Comparison of ENCODE assay signal across 18 cellular contexts in the genomic region with DNA sequence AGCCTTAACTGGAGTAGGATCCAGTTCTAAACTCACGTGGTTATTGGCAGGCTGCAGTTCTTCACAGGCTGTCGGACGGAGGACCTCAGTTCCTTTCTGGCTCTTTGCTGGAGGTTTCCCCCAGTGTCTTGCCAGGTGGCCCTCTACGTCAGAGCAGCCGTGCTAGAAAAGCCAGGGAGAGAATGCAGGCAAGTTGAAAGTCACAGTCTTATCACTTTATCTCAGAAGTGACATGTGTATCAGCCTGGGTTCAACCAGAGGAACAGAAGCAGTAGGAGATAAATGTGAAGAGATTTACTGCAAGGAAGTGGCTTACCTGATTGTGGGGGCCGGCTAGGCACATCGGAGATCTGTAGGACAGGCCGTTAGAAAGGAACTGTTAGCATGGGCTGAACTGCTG.
A peak's percentile ranks its signal among the peaks of the same experiment; 100 is the strongest.
DNase-seq lines count a peak whose midpoint lies in the region; ATAC-seq and TF ChIP-seq lines count a peak whose summit lies in the region.
"Had no signal": no experiment of that assay in that cellular context is flagged by ENCODE, and none has a peak within 500 bp of the region (broad histone marks: within the 10 kb centered on the region; RNA-seq: fewer than 3 reads in every experiment).

No MANE protein-coding gene starts in this region.

- H3K27ac Mint-ChIP-seq in activated T-cell treated with anti-CD3 and anti-CD28 coated beads, Interleukin-2, amount 50 U/mL, for 24 hours = peak overlapping the region; percentile 9
- H3K27ac Mint-ChIP-seq in naive thymus-derived CD8-positive, alpha-beta T cell = peak overlapping the region; percentile 64 to 94 (median 90)
- no peak overlapping the region for H3K27ac Mint-ChIP-seq in H9

- H2BK120ac ChIP-seq in H9 (ENCODE audit: low read depth, low read length, poor library complexity, severe bottlenecking) = no peak overlapping the region

- ATAC-seq in naive thymus-derived CD8-positive, alpha-beta T cell = peak; percentile 92 to 97
- ATAC-seq in HG02852 (IDR thresholded peaks at IDR 0.05; ENCODE audit: unreplicated experiment) = no peak
- ATAC-seq: gastroesophageal sphincter, left colon, psoas muscle had no signal

- no peaks in the 10 kb centered on the region for H3K79me1 ChIP-seq in H9 (ENCODE audit: insufficient read depth, low read depth, low read length, poor library complexity, severe bottlenecking)

- H2BK12ac ChIP-seq in H9 (ENCODE audit: insufficient read length, low read depth, low read length) = no peak overlapping the region

- no peaks in the 10 kb centered on the region for H3K9me3 Mint-ChIP-seq in activated T-cell treated with anti-CD3 and anti-CD28 coated beads, Interleukin-2, amount 50 U/mL, for 24 hours
- H3K9me3 Mint-ChIP-seq in naive thymus-derived CD8-positive, alpha-beta T cell = peaks cover 0 to 2% (median 0%) of the 10 kb centered on the region in 9 donors
- no peaks in the 10 kb centered on the region for H3K9me3 Mint-ChIP-seq in H9
- H3K9me3 Mint-ChIP-seq: neural crest cell had no signal

- peaks cover 4% of the 10 kb centered on the region for H3K27me3 Mint-ChIP-seq in activated T-cell treated with anti-CD3 and anti-CD28 coated beads, Interleukin-2, amount 50 U/mL, for 24 hours
- peaks cover 0 to 2% (median 0%) of the 10 kb centered on the region in 5 donors for H3K27me3 Mint-ChIP-seq in naive thymus-derived CD8-positive, alpha-beta T cell
- H3K27me3 Mint-ChIP-seq in H9 (ENCODE audit: low read depth) = no peaks in the 10 kb centered on the region; the same call in none of the 2 replicates

- H2BK5ac ChIP-seq in H9 (ENCODE audit: insufficient read length, low read length) = no peak overlapping the region

- H4K8ac ChIP-seq in H9 (replicated peaks; ENCODE audit: insufficient read length, low read depth, low read length) = no peak overlapping the region

- H2BK20ac ChIP-seq in H9 (ENCODE audit: low read depth, low read length, poor library complexity, severe bottlenecking) = no peak overlapping the region

- H3T11ph ChIP-seq in H9 (ENCODE audit: low read length) = no peak overlapping the region

- peaks cover 11% of the 10 kb centered on the region; the same call in 1 of the 2 replicates for H3F3A ChIP-seq in Loucy (ENCODE audit: low read depth)

- H3K4me3 Mint-ChIP-seq in activated T-cell treated with anti-CD3 and anti-CD28 coated beads, Interleukin-2, amount 50 U/mL, for 24 hours = no peak overlapping the region
- H3K4me3 Mint-ChIP-seq in naive thymus-derived CD8-positive, alpha-beta T cell = peak overlapping the region; percentile 34 to 70 (median 59)
- no peak overlapping the region for H3K4me3 Mint-ChIP-seq in H9
- H3K4me3 Mint-ChIP-seq: neural crest cell had no signal

- H2AFZ ChIP-seq in Loucy (ENCODE audit: low read length) (peak overlapping the region; percentile 14; the same call in 1 of the 2 replicates), H9 (ENCODE audit: low read length) (no peak overlapping the region)

- no peak overlapping the region for H3K18ac ChIP-seq in H9 (ENCODE audit: insufficient read length, low read depth, low read length)

- no peak for DNase-seq in activated T-cell treated with anti-CD3 and anti-CD28 coated beads, Interleukin-2, amount 50 U/mL, for 24 hours
- DNase-seq in activated T-cell treated with anti-CD3 and anti-CD28 coated beads, Interleukin-2, amount 50 U/mL, for 48 hours = no peak
- DNase-seq in activated effector memory CD4-positive, alpha-beta T cell treated with Interleukin-2 at 50 U/mL for 16 hours = peak; percentile 28
- DNase-seq in naive thymus-derived CD8-positive, alpha-beta T cell = peak in 9 of 10 donors; percentile 11 to 71 (median 66)
- DNase-seq in NCI-H187 (lab: John Stamatoyannopoulos, UW) (no peak), H9 (no peak)
- DNase-seq: left colon, NCI-H1417, psoas muscle, SHP77 treated with DMSO at 0.1 percent for 48 hours, T-helper 9 cell had no signal

- POLR2A ChIA-PET in naive thymus-derived CD8-positive, alpha-beta T cell (lab: Charles Lee) = interaction anchor here (0.6 to 1.4 kb wide), 2 partner anchors 11 kb away, joined by 3 to 9 read pairs; no protein-coding TSS in a partner anchor

- no peak overlapping the region for H2AK5ac ChIP-seq in H9 (ENCODE audit: insufficient read length, low read length)

- TF ChIP-seq CTCF in Loucy (conservative IDR thresholded peaks at IDR 0.05; ENCODE audit: low read length) (no peak), H9 (conservative IDR thresholded peaks at IDR 0.05) (no peak)

- H3K9ac ChIP-seq in Loucy (ENCODE audit: low read depth, low read length, poor library complexity, severe bottlenecking) (peak overlapping the region; percentile 77), H9 (ENCODE audit: extremely low read depth, insufficient read length, low read length) (no peak overlapping the region)

- peaks cover 77% of the 10 kb centered on the region for H3K4me1 ChIP-seq in Loucy (ENCODE audit: insufficient read depth, low read length, poor library complexity, severe bottlenecking)
- H3K4me1 ChIP-seq in H9 (ENCODE audit: insufficient read depth, low read length) = no peaks in the 10 kb centered on the region; the same call in 1 of the 2 replicates
- H3K4me1 ChIP-seq: breast epithelium, gastroesophageal sphincter, psoas muscle, tibial nerve had no signal

- H3K36me3 ChIP-seq in Loucy (ENCODE audit: insufficient read depth, low read length) = no peaks in the 10 kb centered on the region
- H3K36me3 ChIP-seq: breast epithelium, gastroesophageal sphincter, tibial nerve had no signal

- H3K23me2 ChIP-seq in H9 (ENCODE audit: insufficient read length, low read depth, low read length, poor library complexity, severe bottlenecking) = no peaks in the 10 kb centered on the region

- H3K4me2 ChIP-seq in Loucy (ENCODE audit: low read depth, low read length, poor library complexity, severe bottlenecking) (peak overlapping the region; percentile 81), H9 (ENCODE audit: insufficient read depth, insufficient read length, low read length) (no peak overlapping the region)

- H3K23ac ChIP-seq in H9 (ENCODE audit: insufficient read length, low read depth, low read length) = no peak overlapping the region

- H3K56ac ChIP-seq in H9 (ENCODE audit: insufficient read length, low read depth, low read length) = no peak overlapping the region

- H3K79me2 ChIP-seq in Loucy (ENCODE audit: insufficient read depth, low read length) (0 out of 2 replicates have a peak, but pooled peaks cover 3% of the 10 kb centered on the region), H9 (ENCODE audit: insufficient read depth, low read length) (no peaks in the 10 kb centered on the region)

- no peaks in the 10 kb centered on the region for H3K9me2 ChIP-seq in Loucy (replicated peaks; ENCODE audit: low read depth, low read length)

- H3K27me3 ChIP-seq in Loucy (ENCODE audit: insufficient read depth, low read length, poor library complexity, severe bottlenecking) = no peaks in the 10 kb centered on the region
- H3K27me3 ChIP-seq in H9 (ENCODE audit: insufficient read depth, low read length) = no peaks in the 10 kb centered on the region

- H3K4ac ChIP-seq in H9 (ENCODE audit: low read depth, low read length) = no peak overlapping the region

- no peaks in the 10 kb centered on the region for H4K20me1 ChIP-seq in Loucy (ENCODE audit: insufficient read depth, low read length, poor library complexity, severe bottlenecking)
- H4K20me1 ChIP-seq in H9 (ENCODE audit: control insufficient read depth, insufficient read depth, insufficient read length) = no peaks in the 10 kb centered on the region

- H2BK15ac ChIP-seq in H9 (ENCODE audit: low read depth, low read length) = no peak overlapping the region

- WGBS in H9 (ENCODE audit: extremely low coverage, insufficient read length, low lambda C conversion rate) = no CpG with 5 or more reads among the region's 8 CpGs

- H3K4me1 Mint-ChIP-seq in activated T-cell treated with anti-CD3 and anti-CD28 coated beads, Interleukin-2, amount 50 U/mL, for 24 hours (ENCODE audit: low read depth) = peaks cover 24% of the 10 kb centered on the region
- H3K4me1 Mint-ChIP-seq in naive thymus-derived CD8-positive, alpha-beta T cell = peaks cover 16 to 38% (median 28%) of the 10 kb centered on the region in 4 donors
- peaks cover 21 to 36% of the 10 kb centered on the region in 2 experiments for H3K4me1 Mint-ChIP-seq in H9

- no peak overlapping the region for H4K91ac ChIP-seq in H9 (ENCODE audit: insufficient read length, low read depth, low read length)

- H3K36me3 Mint-ChIP-seq in activated T-cell treated with anti-CD3 and anti-CD28 coated beads, Interleukin-2, amount 50 U/mL, for 24 hours (ENCODE audit: low read depth) = no peaks in the 10 kb centered on the region
- H3K36me3 Mint-ChIP-seq in naive thymus-derived CD8-positive, alpha-beta T cell = no peaks in the 10 kb centered on the region
- H3K36me3 Mint-ChIP-seq in H9 (ENCODE audit: insufficient read depth in 1 of 3, low read depth in 3 of 3) = no peaks in the 10 kb centered on the region

- no peak overlapping the region for H4K5ac ChIP-seq in H9 (ENCODE audit: insufficient read length, low read depth, low read length)

- H3K4me3 ChIP-seq in Loucy (ENCODE audit: low read length, poor library complexity, severe bottlenecking) = peak overlapping the region; percentile 72
- H3K4me3 ChIP-seq: breast epithelium, gastroesophageal sphincter, psoas muscle, skin epidermis, tibial nerve had no signal

- no peak overlapping the region for H3K27ac ChIP-seq in H9 (ENCODE audit: insufficient read length, low read depth, low read length)
- H3K27ac ChIP-seq: breast epithelium, gastroesophageal sphincter, psoas muscle, skin epidermis, tibial nerve had no signal

- no peak overlapping the region; the same call in 1 of the 2 replicates for H3K14ac ChIP-seq in H9 (ENCODE audit: insufficient read depth, low read length)

- H3K9me3 ChIP-seq in Loucy (ENCODE audit: insufficient read depth, low read depth, low read length) (no peaks in the 10 kb centered on the region), H9 (ENCODE audit: control insufficient read depth, low read depth, low read length) (no peaks in the 10 kb centered on the region)
- H3K9me3 ChIP-seq: breast epithelium, gastroesophageal sphincter, psoas muscle, tibial nerve had no signal

Comparison
In these comparisons a context has a peak if more than half of its experiments do, and no peak if none do; other contexts are left out.
1. DNase-seq: peak in activated effector memory CD4-positive, alpha-beta T cell treated with Interleukin-2 at 50 U/mL for 16 hours (single experiment) and naive thymus-derived CD8-positive, alpha-beta T cell (9 of 10); none in activated T-cell treated with anti-CD3 and anti-CD28 coated beads, Interleukin-2, amount 50 U/mL, for 24 hours (single experiment), activated T-cell treated with anti-CD3 and anti-CD28 coated beads, Interleukin-2, amount 50 U/mL, for 48 hours (0 of 2), NCI-H187 (0 of 2) and H9 (single experiment).
2. H3K27ac Mint-ChIP-seq: peak in activated T-cell treated with anti-CD3 and anti-CD28 coated beads, Interleukin-2, amount 50 U/mL, for 24 hours (single experiment) and naive thymus-derived CD8-positive, alpha-beta T cell (10 of 10); none in H9 (0 of 3).
3. H3K4me3 Mint-ChIP-seq: peak in naive thymus-derived CD8-positive, alpha-beta T cell (10 of 10); none in activated T-cell treated with anti-CD3 and anti-CD28 coated beads, Interleukin-2, amount 50 U/mL, for 24 hours (single experiment) and H9 (0 of 2).